ENCODE assay signal across 18 cellular contexts in the genomic region with DNA sequence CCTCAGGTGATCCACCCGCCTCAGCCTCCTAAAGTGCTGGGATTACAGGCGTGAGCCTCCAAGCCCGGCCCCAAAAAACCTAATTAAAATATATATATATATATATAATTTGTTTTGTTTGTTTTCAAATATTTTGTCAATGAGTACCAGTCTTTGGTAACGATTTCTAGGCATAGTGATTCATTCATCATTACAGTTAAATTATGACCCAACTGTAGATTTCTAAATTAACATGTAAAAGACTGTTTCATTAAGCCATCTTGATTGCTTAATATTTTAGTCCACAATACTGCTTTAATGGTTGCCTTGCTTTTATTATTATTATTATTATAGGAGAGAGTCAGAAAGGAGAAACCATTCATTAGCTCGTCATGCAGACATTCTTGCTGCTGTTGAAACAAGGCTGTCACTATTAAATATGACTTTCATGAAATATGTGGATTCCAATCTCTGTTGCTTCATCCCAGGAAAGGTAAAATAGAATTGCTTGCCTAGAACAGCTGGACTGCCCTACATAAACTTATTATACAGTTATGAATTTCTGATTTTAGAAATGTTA. TPM values are rescaled to one million over a fixed set of nuclear protein-coding genes. Genes with fewer than 3 reads are reported as not detected.
DNase-seq lines count a peak whose midpoint lies in the region; ATAC-seq, FAIRE-seq and TF ChIP-seq lines count a peak whose summit lies in the region.
"Had no signal": no experiment of that assay in that cellular context is flagged by ENCODE, and none has a peak within 500 bp of the region (broad histone marks: within the 10 kb centered on the region; RNA-seq: fewer than 3 reads in every experiment).

No MANE protein-coding gene starts in this region.

- no peak overlapping the region for H3K4me2 ChIP-seq in smooth muscle cell
- H3K4me2 ChIP-seq: BLaER1 treated with 17β-estradiol and CSF1 and Interleukin-3, amounts not matched to agents 10 nM and 100 nM had no signal

- H3K4me1 ChIP-seq in RWPE2 (ENCODE audit: insufficient read depth, poor library complexity, severe bottlenecking) (peaks cover 15% of the 10 kb centered on the region), smooth muscle cell (ENCODE audit: low read depth) (no peaks in the 10 kb centered on the region)
- H3K4me1 ChIP-seq: BLaER1 treated with 17β-estradiol and CSF1 and Interleukin-3, amounts not matched to agents 10 nM and 100 nM had no signal

- no peak overlapping the region for H3K9ac ChIP-seq in smooth muscle cell (ENCODE audit: low read depth)
- H3K9ac ChIP-seq: BLaER1 treated with 17β-estradiol and CSF1 and Interleukin-3, amounts not matched to agents 10 nM and 100 nM had no signal

- TF ChIP-seq CTCF in D721Med (IDR thresholded peaks at IDR 0.05; ENCODE audit: insufficient read depth, missing control alignments): no peak
- no peak for TF ChIP-seq CTCF in RWPE2 (IDR thresholded peaks at IDR 0.05; ENCODE audit: poor library complexity, severe bottlenecking)
- no peak for TF ChIP-seq CTCF in epithelial cell of esophagus (IDR thresholded peaks at IDR 0.05; ENCODE audit: insufficient read depth, low read depth, low read length, missing control alignments)
- no peak for TF ChIP-seq CTCF in smooth muscle cell (IDR thresholded peaks at IDR 0.05; ENCODE audit: borderline replicate concordance, insufficient read depth, poor library complexity, severe bottlenecking)

- WGBS in smooth muscle cell (ENCODE audit: low lambda C conversion rate): 83% methylated on average over 5 of the region's 5 CpGs

- 0 out of 3 replicates have a peak, but pooled peaks have one; percentile 35 for ATAC-seq in RWPE2 (ENCODE audit: low read depth)
- ATAC-seq in HG03342 (IDR thresholded peaks at IDR 0.05; ENCODE audit: unreplicated experiment): no peak

- H3K27ac ChIP-seq in RWPE2 (ENCODE audit: poor library complexity, severe bottlenecking) (peak overlapping the region; percentile 69), smooth muscle cell (ENCODE audit: low read depth) (peak overlapping the region; percentile 13)
- H3K27ac ChIP-seq: BLaER1 treated with 17β-estradiol and CSF1 and Interleukin-3, amounts not matched to agents 10 nM and 100 nM; HL-60 had no signal

- H3K27me3 ChIP-seq in RWPE2 (ENCODE audit: insufficient read depth, poor library complexity, severe bottlenecking) (no peaks in the 10 kb centered on the region), smooth muscle cell (ENCODE audit: low read depth) (no peaks in the 10 kb centered on the region)
- H3K27me3 ChIP-seq: BLaER1 treated with 17β-estradiol and CSF1 and Interleukin-3, amounts not matched to agents 10 nM and 100 nM had no signal

- FAIRE-seq in D721Med (lab: Jason Lieb, UNC): peak; percentile 6
- FAIRE-seq: GM12892, GM19239 had no signal

- no peak for DNase-seq in D721Med (ENCODE audit: insufficient read length, low spot score)
- DNase-seq in RWPE2 (ENCODE audit: low spot score): no peak
- DNase-seq in epithelial cell of esophagus (ENCODE audit: low read depth): peak; percentile 56
- DNase-seq in smooth muscle cell (lab: John Stamatoyannopoulos, UW; ENCODE audit: unreplicated experiment): no peak
- DNase-seq in ecto neural progenitor cell (ENCODE audit: low spot score): no peak
- DNase-seq in HCEC 1CT: no peak
- DNase-seq: ACHN; CD4-positive, alpha-beta T cell; DND-41; GDM1; GOT3; H9; HFFc6 had no signal

- H3F3A ChIP-seq in smooth muscle cell (ENCODE audit: low read depth): no peaks in the 10 kb centered on the region

- H3K79me2 ChIP-seq in smooth muscle cell (ENCODE audit: low read depth): peaks cover 8% of the 10 kb centered on the region

- H3K4me3 ChIP-seq in RWPE2 (ENCODE audit: severe bottlenecking) (no peak overlapping the region), epithelial cell of esophagus (ENCODE audit: low read length) (no peak overlapping the region), smooth muscle cell (no peak overlapping the region)
- H3K4me3 ChIP-seq: BLaER1 treated with 17β-estradiol and CSF1 and Interleukin-3, amounts not matched to agents 10 nM and 100 nM had no signal

- no peak overlapping the region for H2AFZ ChIP-seq in smooth muscle cell (ENCODE audit: low read depth)

- peaks cover 12% of the 10 kb centered on the region for H4K20me1 ChIP-seq in smooth muscle cell (ENCODE audit: low read depth)

- H3K9me3 ChIP-seq in RWPE2 (ENCODE audit: severe bottlenecking): no peaks in the 10 kb centered on the region
- peaks cover 10% of the 10 kb centered on the region for H3K9me3 ChIP-seq in smooth muscle cell (replicated peaks; ENCODE audit: low read depth)

- H3K36me3 ChIP-seq in RWPE2 (ENCODE audit: low read depth) (peaks cover 41% of the 10 kb centered on the region), smooth muscle cell (ENCODE audit: low read depth) (peaks cover 16% of the 10 kb centered on the region)

RNA-seq across cellular contexts. Expression of a gene that starts 19.9 kb away (rescaled TPM):
- total RNA-seq in smooth muscle cell: 37.0 and 38.5 TPM in 2 replicates
- 9.1 and 9.6 TPM in 2 replicates for polyA plus RNA-seq in smooth muscle cell

RNA-seq across cellular contexts. Expression of a gene that starts 49.2 kb away (rescaled TPM):
- total RNA-seq in smooth muscle cell: 188 and 310 TPM in 2 replicates
- polyA plus RNA-seq in smooth muscle cell: 179 and 188 TPM in 2 replicates
